22 cellular contexts compared by ENCODE assay signal in the genomic region with DNA sequence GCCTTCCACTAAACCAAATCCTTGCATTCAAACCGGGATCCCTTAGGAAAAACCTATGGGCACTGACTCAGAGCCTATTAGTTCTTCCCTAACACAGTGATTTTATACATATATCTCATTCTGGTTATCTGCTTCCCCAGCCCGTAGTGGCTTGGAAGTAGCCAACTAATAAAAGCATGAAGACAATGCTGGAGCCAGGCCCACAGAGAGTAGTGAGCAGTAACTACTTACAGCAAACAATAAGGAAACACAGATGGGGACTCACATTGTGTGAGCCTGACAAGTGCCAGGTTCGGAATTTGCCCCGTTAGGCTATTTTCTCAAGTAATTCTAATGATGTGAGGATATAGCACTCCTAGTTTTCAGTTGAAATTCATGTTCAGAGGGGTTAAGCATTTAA.
"Had no signal": no experiment of that assay in that cellular context is flagged by ENCODE, and none has a peak within 500 bp of the region (broad histone marks: within the 10 kb centered on the region; RNA-seq: fewer than 3 reads in every experiment).

No MANE protein-coding gene starts in this region.

- ATAC-seq: activated CD4-positive, alpha-beta T cell treated with anti-CD3 and anti-CD28 coated beads for 36 hours; activated T-helper 17 cell treated with anti-CD3 and anti-CD28 coated beads, Interleukin-2, amount 50 U/mL, for 72 hours had no signal

- H3K4me3 ChIP-seq: cardiac muscle cell, SK-N-MC had no signal

- H3K9me3 Mint-ChIP-seq: activated CD4-positive, alpha-beta memory T cell treated with anti-CD3 and anti-CD28 coated beads, Interleukin-2, amount 10 ng/mL, durations not matched to agents 7 days and 5 days; activated naive CD4-positive, alpha-beta T cell treated with anti-CD3 and anti-CD28 coated beads for 36 hours; activated T-helper 17 cell treated with anti-CD3 and anti-CD28 coated beads, Interleukin-2, amount 50 U/mL, for 72 hours had no signal

- H3K36me3 Mint-ChIP-seq: activated naive CD8-positive, alpha-beta T cell had no signal

- H3K27me3 Mint-ChIP-seq: activated CD4-positive, alpha-beta memory T cell treated with anti-CD3 and anti-CD28 coated beads, Interleukin-2, amount 10 ng/mL, durations not matched to agents 7 days and 5 days; activated CD4-positive, alpha-beta T cell treated with anti-CD3 and anti-CD28 coated beads for 36 hours; activated naive CD8-positive, alpha-beta T cell; activated T-helper 17 cell treated with anti-CD3 and anti-CD28 coated beads, Interleukin-2, amount 50 U/mL, for 72 hours had no signal

- H3K36me3 ChIP-seq: brain microvascular endothelial cell, cardiac muscle cell, WERI-Rb-1 had no signal

- H3K27me3 ChIP-seq: brain microvascular endothelial cell, cardiac muscle cell had no signal

- H3K27ac ChIP-seq: brain microvascular endothelial cell, cardiac muscle cell, SK-N-MC, WERI-Rb-1 had no signal

- H3K4me3 Mint-ChIP-seq: activated CD4-positive, alpha-beta memory T cell treated with anti-CD3 and anti-CD28 coated beads, Interleukin-2, amount 10 ng/mL, durations not matched to agents 7 days and 5 days; activated CD4-positive, alpha-beta T cell treated with anti-CD3 and anti-CD28 coated beads for 36 hours; activated naive CD4-positive, alpha-beta T cell treated with anti-CD3 and anti-CD28 coated beads for 36 hours; activated naive CD8-positive, alpha-beta T cell; activated T-helper 17 cell treated with anti-CD3 and anti-CD28 coated beads, Interleukin-2, amount 50 U/mL, for 72 hours had no signal

- H3K27ac Mint-ChIP-seq: activated CD4-positive, alpha-beta memory T cell treated with anti-CD3 and anti-CD28 coated beads, Interleukin-2, amount 10 ng/mL, durations not matched to agents 7 days and 5 days; activated CD4-positive, alpha-beta T cell treated with anti-CD3 and anti-CD28 coated beads for 36 hours; activated naive CD4-positive, alpha-beta T cell treated with anti-CD3 and anti-CD28 coated beads for 36 hours; activated naive CD8-positive, alpha-beta T cell; activated T-helper 17 cell treated with anti-CD3 and anti-CD28 coated beads, Interleukin-2, amount 50 U/mL, for 72 hours had no signal

- H3K4me1 Mint-ChIP-seq: activated CD4-positive, alpha-beta memory T cell treated with anti-CD3 and anti-CD28 coated beads, Interleukin-2, amount 10 ng/mL, durations not matched to agents 7 days and 5 days; activated CD4-positive, alpha-beta T cell treated with anti-CD3 and anti-CD28 coated beads for 36 hours; activated T-helper 17 cell treated with anti-CD3 and anti-CD28 coated beads, Interleukin-2, amount 50 U/mL, for 72 hours had no signal

- DNase-seq: activated CD4-positive, alpha-beta memory T cell treated with anti-CD3 and anti-CD28 coated beads, Interleukin-2, amount 10 ng/mL, durations not matched to agents 7 days and 5 days; activated CD4-positive, alpha-beta T cell treated with anti-CD3 and anti-CD28 coated beads for 36 hours; activated CD4-positive, alpha-beta T cell treated with anti-CD3 and anti-CD28 coated beads, Interleukin-2, amount 50 U/mL, for 1 hour; activated gamma-delta T cell; activated naive CD4-positive, alpha-beta T cell treated with anti-CD3 and anti-CD28 coated beads for 36 hours; activated T-cell treated with anti-CD3 and anti-CD28 coated beads for 4 hours; activated T-cell treated with anti-CD3 and anti-CD28 coated beads, Interleukin-2, amount 50 U/mL, for 48 hours; amygdala; brain microvascular endothelial cell; NCI-H1105 treated with DMSO at 0.1 percent for 48 hours; NCI-H1436 treated with DMSO at 0.1 percent for 48 hours; NCI-H187; NCI-H2081; NCI-H510A treated with DMSO at 0.1 percent for 48 hours; NCI-H69; SIG-M5; T-helper 1 cell; WERI-Rb-1 had no signal
